Comparison of ENCODE assay signal across 2 cellular contexts in the genomic region with DNA sequence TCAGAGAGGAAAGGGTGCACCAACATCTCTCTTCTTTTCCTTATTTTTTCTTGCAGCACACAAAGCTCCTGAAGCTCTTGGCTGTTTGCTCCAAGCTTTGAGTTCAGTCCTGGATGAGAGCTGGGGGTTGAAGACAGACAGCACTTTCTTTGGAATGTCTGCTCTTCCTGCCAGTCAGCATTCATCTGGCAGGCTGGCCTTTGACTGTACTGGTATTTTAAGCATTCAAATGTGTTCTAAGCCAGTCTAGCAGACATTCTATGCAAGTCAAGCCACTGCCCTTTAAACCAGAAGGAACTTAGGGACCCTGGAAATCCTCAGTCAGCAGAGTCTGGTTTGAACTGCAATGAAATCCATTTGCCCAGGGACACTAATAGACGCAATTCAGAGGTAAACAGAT.
TF ChIP-seq lines count a peak whose summit lies in the region.

No MANE protein-coding gene starts in this region.

TF ChIP-seq in liver, 16 proteins besides CTCF, POLR2A, EP300 and RAD21:
- TF ChIP-seq GABPA (IDR thresholded peaks at IDR 0.05 in 1 of 2, conservative IDR thresholded peaks at IDR 0.05 in 1 of 2) (no peak), HNF4G (IDR thresholded peaks at IDR 0.05) (no peak), RXRA (IDR thresholded peaks at IDR 0.05) (peak; percentile 17 to 36), TAF1 (conservative IDR thresholded peaks at IDR 0.05) (no peak), HNF4A (conservative IDR thresholded peaks at IDR 0.05) (no peak), EGR1 (IDR thresholded peaks at IDR 0.05; ENCODE audit: low read depth in 2 of 2) (no peak), NR2F2 (IDR thresholded peaks at IDR 0.05) (peak; percentile 94), FOXA2 (IDR thresholded peaks at IDR 0.05) (no peak), SP1 (IDR thresholded peaks at IDR 0.05) (no peak)
- TF ChIP-seq, protein P1, sequence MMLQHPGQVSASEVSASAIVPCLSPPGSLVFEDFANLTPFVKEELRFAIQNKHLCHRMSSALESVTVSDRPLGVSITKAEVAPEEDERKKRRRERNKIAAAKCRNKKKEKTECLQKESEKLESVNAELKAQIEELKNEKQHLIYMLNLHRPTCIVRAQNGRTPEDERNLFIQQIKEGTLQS (IDR thresholded peaks at IDR 0.05), result no peak
- TF ChIP-seq, protein P2, sequence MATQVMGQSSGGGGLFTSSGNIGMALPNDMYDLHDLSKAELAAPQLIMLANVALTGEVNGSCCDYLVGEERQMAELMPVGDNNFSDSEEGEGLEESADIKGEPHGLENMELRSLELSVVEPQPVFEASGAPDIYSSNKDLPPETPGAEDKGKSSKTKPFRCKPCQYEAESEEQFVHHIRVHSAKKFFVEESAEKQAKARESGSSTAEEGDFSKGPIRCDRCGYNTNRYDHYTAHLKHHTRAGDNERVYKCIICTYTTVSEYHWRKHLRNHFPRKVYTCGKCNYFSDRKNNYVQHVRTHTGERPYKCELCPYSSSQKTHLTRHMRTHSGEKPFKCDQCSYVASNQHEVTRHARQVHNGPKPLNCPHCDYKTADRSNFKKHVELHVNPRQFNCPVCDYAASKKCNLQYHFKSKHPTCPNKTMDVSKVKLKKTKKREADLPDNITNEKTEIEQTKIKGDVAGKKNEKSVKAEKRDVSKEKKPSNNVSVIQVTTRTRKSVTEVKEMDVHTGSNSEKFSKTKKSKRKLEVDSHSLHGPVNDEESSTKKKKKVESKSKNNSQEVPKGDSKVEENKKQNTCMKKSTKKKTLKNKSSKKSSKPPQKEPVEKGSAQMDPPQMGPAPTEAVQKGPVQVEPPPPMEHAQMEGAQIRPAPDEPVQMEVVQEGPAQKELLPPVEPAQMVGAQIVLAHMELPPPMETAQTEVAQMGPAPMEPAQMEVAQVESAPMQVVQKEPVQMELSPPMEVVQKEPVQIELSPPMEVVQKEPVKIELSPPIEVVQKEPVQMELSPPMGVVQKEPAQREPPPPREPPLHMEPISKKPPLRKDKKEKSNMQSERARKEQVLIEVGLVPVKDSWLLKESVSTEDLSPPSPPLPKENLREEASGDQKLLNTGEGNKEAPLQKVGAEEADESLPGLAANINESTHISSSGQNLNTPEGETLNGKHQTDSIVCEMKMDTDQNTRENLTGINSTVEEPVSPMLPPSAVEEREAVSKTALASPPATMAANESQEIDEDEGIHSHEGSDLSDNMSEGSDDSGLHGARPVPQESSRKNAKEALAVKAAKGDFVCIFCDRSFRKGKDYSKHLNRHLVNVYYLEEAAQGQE (IDR thresholded peaks at IDR 0.05), result no peak
- TF ChIP-seq, protein P3, sequence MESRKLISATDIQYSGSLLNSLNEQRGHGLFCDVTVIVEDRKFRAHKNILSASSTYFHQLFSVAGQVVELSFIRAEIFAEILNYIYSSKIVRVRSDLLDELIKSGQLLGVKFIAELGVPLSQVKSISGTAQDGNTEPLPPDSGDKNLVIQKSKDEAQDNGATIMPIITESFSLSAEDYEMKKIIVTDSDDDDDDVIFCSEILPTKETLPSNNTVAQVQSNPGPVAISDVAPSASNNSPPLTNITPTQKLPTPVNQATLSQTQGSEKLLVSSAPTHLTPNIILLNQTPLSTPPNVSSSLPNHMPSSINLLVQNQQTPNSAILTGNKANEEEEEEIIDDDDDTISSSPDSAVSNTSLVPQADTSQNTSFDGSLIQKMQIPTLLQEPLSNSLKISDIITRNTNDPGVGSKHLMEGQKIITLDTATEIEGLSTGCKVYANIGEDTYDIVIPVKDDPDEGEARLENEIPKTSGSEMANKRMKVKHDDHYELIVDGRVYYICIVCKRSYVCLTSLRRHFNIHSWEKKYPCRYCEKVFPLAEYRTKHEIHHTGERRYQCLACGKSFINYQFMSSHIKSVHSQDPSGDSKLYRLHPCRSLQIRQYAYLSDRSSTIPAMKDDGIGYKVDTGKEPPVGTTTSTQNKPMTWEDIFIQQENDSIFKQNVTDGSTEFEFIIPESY (IDR thresholded peaks at IDR 0.05), result no peak

TF ChIP-seq in HepG2, 621 proteins besides CTCF, POLR2A, EP300 and RAD21:
- TF ChIP-seq ZNF569 (CRISPR knock-in tag; IDR thresholded peaks at IDR 0.05; ENCODE audit: borderline replicate concordance), result no peak
- no peak for TF ChIP-seq ZNF577 (CRISPR knock-in tag; IDR thresholded peaks at IDR 0.05; ENCODE audit: borderline replicate concordance, low read depth)
- no peak for TF ChIP-seq EZH2 (conservative IDR thresholded peaks at IDR 0.05; ENCODE audit: low read depth, low read length)
- no peak for TF ChIP-seq ZKSCAN1 (IDR thresholded peaks at IDR 0.05; ENCODE audit: low read length)
- TF ChIP-seq, protein P4, sequence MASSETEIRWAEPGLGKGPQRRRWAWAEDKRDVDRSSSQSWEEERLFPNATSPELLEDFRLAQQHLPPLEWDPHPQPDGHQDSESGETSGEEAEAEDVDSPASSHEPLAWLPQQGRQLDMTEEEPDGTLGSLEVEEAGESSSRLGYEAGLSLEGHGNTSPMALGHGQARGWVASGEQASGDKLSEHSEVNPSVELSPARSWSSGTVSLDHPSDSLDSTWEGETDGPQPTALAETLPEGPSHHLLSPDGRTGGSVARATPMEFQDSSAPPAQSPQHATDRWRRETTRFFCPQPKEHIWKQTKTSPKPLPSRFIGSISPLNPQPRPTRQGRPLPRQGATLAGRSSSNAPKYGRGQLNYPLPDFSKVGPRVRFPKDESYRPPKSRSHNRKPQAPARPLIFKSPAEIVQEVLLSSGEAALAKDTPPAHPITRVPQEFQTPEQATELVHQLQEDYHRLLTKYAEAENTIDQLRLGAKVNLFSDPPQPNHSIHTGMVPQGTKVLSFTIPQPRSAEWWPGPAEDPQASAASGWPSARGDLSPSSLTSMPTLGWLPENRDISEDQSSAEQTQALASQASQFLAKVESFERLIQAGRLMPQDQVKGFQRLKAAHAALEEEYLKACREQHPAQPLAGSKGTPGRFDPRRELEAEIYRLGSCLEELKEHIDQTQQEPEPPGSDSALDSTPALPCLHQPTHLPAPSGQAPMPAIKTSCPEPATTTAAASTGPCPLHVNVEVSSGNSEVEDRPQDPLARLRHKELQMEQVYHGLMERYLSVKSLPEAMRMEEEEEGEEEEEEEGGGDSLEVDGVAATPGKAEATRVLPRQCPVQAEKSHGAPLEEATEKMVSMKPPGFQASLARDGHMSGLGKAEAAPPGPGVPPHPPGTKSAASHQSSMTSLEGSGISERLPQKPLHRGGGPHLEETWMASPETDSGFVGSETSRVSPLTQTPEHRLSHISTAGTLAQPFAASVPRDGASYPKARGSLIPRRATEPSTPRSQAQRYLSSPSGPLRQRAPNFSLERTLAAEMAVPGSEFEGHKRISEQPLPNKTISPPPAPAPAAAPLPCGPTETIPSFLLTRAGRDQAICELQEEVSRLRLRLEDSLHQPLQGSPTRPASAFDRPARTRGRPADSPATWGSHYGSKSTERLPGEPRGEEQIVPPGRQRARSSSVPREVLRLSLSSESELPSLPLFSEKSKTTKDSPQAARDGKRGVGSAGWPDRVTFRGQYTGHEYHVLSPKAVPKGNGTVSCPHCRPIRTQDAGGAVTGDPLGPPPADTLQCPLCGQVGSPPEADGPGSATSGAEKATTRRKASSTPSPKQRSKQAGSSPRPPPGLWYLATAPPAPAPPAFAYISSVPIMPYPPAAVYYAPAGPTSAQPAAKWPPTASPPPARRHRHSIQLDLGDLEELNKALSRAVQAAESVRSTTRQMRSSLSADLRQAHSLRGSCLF (CRISPR knock-in tag; IDR thresholded peaks at IDR 0.05; ENCODE audit: borderline replicate concordance), result no peak
- no peak for TF ChIP-seq ZNF496 (CRISPR knock-in tag; IDR thresholded peaks at IDR 0.05; ENCODE audit: insufficient replicate concordance)
- TF ChIP-seq, protein P5, sequence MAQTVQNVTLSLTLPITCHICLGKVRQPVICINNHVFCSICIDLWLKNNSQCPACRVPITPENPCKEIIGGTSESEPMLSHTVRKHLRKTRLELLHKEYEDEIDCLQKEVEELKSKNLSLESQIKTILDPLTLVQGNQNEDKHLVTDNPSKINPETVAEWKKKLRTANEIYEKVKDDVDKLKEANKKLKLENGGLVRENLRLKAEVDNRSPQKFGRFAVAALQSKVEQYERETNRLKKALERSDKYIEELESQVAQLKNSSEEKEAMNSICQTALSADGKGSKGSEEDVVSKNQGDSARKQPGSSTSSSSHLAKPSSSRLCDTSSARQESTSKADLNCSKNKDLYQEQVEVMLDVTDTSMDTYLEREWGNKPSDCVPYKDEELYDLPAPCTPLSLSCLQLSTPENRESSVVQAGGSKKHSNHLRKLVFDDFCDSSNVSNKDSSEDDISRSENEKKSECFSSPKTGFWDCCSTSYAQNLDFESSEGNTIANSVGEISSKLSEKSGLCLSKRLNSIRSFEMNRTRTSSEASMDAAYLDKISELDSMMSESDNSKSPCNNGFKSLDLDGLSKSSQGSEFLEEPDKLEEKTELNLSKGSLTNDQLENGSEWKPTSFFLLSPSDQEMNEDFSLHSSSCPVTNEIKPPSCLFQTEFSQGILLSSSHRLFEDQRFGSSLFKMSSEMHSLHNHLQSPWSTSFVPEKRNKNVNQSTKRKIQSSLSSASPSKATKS (CRISPR knock-in tag; IDR thresholded peaks at IDR 0.05), result no peak
- no peak for TF ChIP-seq ETV6 (CRISPR knock-in tag; conservative IDR thresholded peaks at IDR 0.05)
- TF ChIP-seq, protein P6, sequence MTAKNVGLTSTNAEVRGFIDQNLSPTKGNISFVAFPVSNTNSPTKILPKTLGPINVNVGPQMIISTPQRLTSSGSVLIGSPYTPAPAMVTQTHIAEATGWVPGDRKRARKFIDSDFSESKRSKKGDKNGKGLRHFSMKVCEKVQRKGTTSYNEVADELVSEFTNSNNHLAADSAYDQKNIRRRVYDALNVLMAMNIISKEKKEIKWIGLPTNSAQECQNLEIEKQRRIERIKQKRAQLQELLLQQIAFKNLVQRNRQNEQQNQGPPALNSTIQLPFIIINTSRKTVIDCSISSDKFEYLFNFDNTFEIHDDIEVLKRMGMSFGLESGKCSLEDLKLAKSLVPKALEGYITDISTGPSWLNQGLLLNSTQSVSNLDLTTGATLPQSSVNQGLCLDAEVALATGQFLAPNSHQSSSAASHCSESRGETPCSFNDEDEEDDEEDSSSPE (CRISPR knock-in tag; IDR thresholded peaks at IDR 0.05), result no peak
- TF ChIP-seq ZNF207 (IDR thresholded peaks at IDR 0.05; ENCODE audit: borderline replicate concordance), result no peak
- no peak for TF ChIP-seq ATAD3A (CRISPR knock-in tag; IDR thresholded peaks at IDR 0.05)
- no peak for TF ChIP-seq RNF2 (conservative IDR thresholded peaks at IDR 0.05; ENCODE audit: low read depth)
